10 cellular contexts compared by ENCODE assay signal in genomic region chr20:4961746-4962145, GRCh38. TPM values are rescaled to one million over a fixed set of nuclear protein-coding genes. Genes with fewer than 3 reads are reported as not detected.
DNase-seq lines count a peak whose midpoint lies in the region; ATAC-seq and TF ChIP-seq lines count a peak whose summit lies in the region.
"Had no signal": no experiment of that assay in that cellular context is flagged by ENCODE, and none has a peak within 500 bp of the region (broad histone marks: within the 10 kb centered on the region; RNA-seq: fewer than 3 reads in every experiment).

No MANE protein-coding gene starts in this region.

- peak overlapping the region; percentile 61 for H3K27ac ChIP-seq in hepatocyte
- H3K27ac ChIP-seq in aorta (ENCODE audit: low read depth in 1 of 2, low read length in 2 of 2): no peak overlapping the region

- H3K4me3 Mint-ChIP-seq in activated CD4-positive, alpha-beta memory T cell treated with anti-CD3 and anti-CD28 coated beads, Interleukin-2, amount 10 ng/mL, durations not matched to agents 7 days and 5 days: peak overlapping the region; percentile 45
- no peak overlapping the region for H3K4me3 Mint-ChIP-seq in type B pancreatic cell

- H3K9me2 ChIP-seq in hepatocyte (replicated peaks; ENCODE audit: insufficient read depth): no peaks in the 10 kb centered on the region

- CTCF ChIA-PET in activated CD4-positive, alpha-beta memory T cell treated with anti-CD3 and anti-CD28 coated beads, Interleukin-2, amount 10 ng/mL, durations not matched to agents 7 days and 5 days (lab: Charles Lee): interaction anchor here (0.6 to 1.9 kb wide), 9 partner anchors 10 to 203 kb away, joined by 3 to 8 read pairs (median 4); no protein-coding TSS in a partner anchor

- WGBS in hepatocyte (ENCODE audit: low lambda C conversion rate, missing lambda C conversion rate): 67% methylated on average over 4 of the region's 4 CpGs
- 68 to 76% methylated on average over 4 of the region's 4 CpGs for WGBS in aorta, 2 donors

- peak overlapping the region; percentile 94 for H3K27ac Mint-ChIP-seq in activated CD4-positive, alpha-beta memory T cell treated with anti-CD3 and anti-CD28 coated beads, Interleukin-2, amount 10 ng/mL, durations not matched to agents 7 days and 5 days
- H3K27ac Mint-ChIP-seq in type B pancreatic cell: no peak overlapping the region

- H4K20me1 ChIP-seq in hepatocyte (ENCODE audit: insufficient read depth, poor library complexity, severe bottlenecking): no peaks in the 10 kb centered on the region

- H3K36me3 ChIP-seq in hepatocyte (replicated peaks; ENCODE audit: insufficient read depth, low read depth): no peaks in the 10 kb centered on the region
- H3K36me3 ChIP-seq in aorta (ENCODE audit: control insufficient read depth in 1 of 2, insufficient read depth in 2 of 2, low read length in 1 of 2): no peaks in the 10 kb centered on the region
- H3K36me3 ChIP-seq: HAP-1 had no signal

- H2AFZ ChIP-seq in hepatocyte: no peak overlapping the region

- H3K79me2 ChIP-seq in hepatocyte: no peaks in the 10 kb centered on the region

- no peaks in the 10 kb centered on the region for H3K27me3 ChIP-seq in hepatocyte
- H3K27me3 ChIP-seq in aorta (ENCODE audit: control insufficient read depth in 1 of 2, insufficient read depth in 2 of 2, low read length in 1 of 2): no peaks in the 10 kb centered on the region

- H3K4me1 ChIP-seq in hepatocyte (ENCODE audit: insufficient read depth) (no peaks in the 10 kb centered on the region), aorta (ENCODE audit: control insufficient read depth in 1 of 2, insufficient read depth in 2 of 2, low read length in 2 of 2) (peaks cover 0 to 5% of the 10 kb centered on the region in 2 donors)
- H3K4me1 ChIP-seq: HAP-1 had no signal

- POLR2A ChIA-PET in activated CD4-positive, alpha-beta memory T cell treated with anti-CD3 and anti-CD28 coated beads, Interleukin-2, amount 10 ng/mL, durations not matched to agents 7 days and 5 days (lab: Charles Lee): interaction anchor here (0.7 to 2.0 kb wide), 5 partner anchors 38 to 158 kb away, joined by 3 to 10 read pairs (median 3); partner anchors contain the start of gene PCNA

- H3K36me3 Mint-ChIP-seq in activated CD4-positive, alpha-beta memory T cell treated with anti-CD3 and anti-CD28 coated beads, Interleukin-2, amount 10 ng/mL, durations not matched to agents 7 days and 5 days (ENCODE audit: low read depth): peaks cover 4% of the 10 kb centered on the region
- peaks cover 3% of the 10 kb centered on the region for H3K36me3 Mint-ChIP-seq in type B pancreatic cell

- peak; percentile 1 for DNase-seq in stimulated activated CD4-positive, alpha-beta T cell treated with anti-CD3 and anti-CD28 coated beads, Interleukin-2, amount 100 ng/mL, for 4 hours (ENCODE audit: low read depth)
- no peak for DNase-seq in stimulated activated CD4-positive, alpha-beta T cell treated with anti-CD3 and anti-CD28 coated beads, Interleukin-15, amount 100 ng/mL, for 24 hours
- peak; percentile 43 for DNase-seq in activated CD4-positive, alpha-beta memory T cell treated with anti-CD3 and anti-CD28 coated beads, Interleukin-2, amount 10 ng/mL, durations not matched to agents 7 days and 5 days
- DNase-seq in hepatocyte (ENCODE audit: low spot score): peak; percentile 40
- no peak for DNase-seq in aorta
- no peak for DNase-seq in type B pancreatic cell (ENCODE audit: extremely low spot score, unreplicated experiment)
- no peak for DNase-seq in HuH-7.5 (ENCODE audit: low spot score)
- DNase-seq in dedifferentiated amniotic fluid mesenchymal stem cell (ENCODE audit: extremely low spot score): no peak
- DNase-seq: NCI-H446 had no signal

- H3K9me3 ChIP-seq in hepatocyte (ENCODE audit: low read depth) (no peaks in the 10 kb centered on the region), aorta (ENCODE audit: control insufficient read depth, low read length) (no peaks in the 10 kb centered on the region)
- H3K9me3 ChIP-seq: HAP-1 had no signal

- TF ChIP-seq CTCF in hepatocyte (IDR thresholded peaks at IDR 0.05; ENCODE audit: poor library complexity) (no peak), type B pancreatic cell (conservative IDR thresholded peaks at IDR 0.05) (no peak)

- intact Hi-C loops in aorta (cut with DNase I): no loop called here

- no peak overlapping the region for H3K4me2 ChIP-seq in hepatocyte

- no peak overlapping the region for H3K4me3 ChIP-seq in hepatocyte
- no peak overlapping the region for H3K4me3 ChIP-seq in aorta (ENCODE audit: low read length in 2 of 2)
- H3K4me3 ChIP-seq: HAP-1 had no signal

- peak; percentile 78 for ATAC-seq in aorta (ENCODE audit: low FRiP score)

- peaks cover 25% of the 10 kb centered on the region for H3K4me1 Mint-ChIP-seq in activated CD4-positive, alpha-beta memory T cell treated with anti-CD3 and anti-CD28 coated beads, Interleukin-2, amount 10 ng/mL, durations not matched to agents 7 days and 5 days
- peaks cover 19% of the 10 kb centered on the region for H3K4me1 Mint-ChIP-seq in type B pancreatic cell (ENCODE audit: unreplicated experiment)

- H3K27me3 Mint-ChIP-seq in activated CD4-positive, alpha-beta memory T cell treated with anti-CD3 and anti-CD28 coated beads, Interleukin-2, amount 10 ng/mL, durations not matched to agents 7 days and 5 days: no peaks in the 10 kb centered on the region
- no peaks in the 10 kb centered on the region for H3K27me3 Mint-ChIP-seq in type B pancreatic cell

- no peaks in the 10 kb centered on the region for H3K9me3 Mint-ChIP-seq in activated CD4-positive, alpha-beta memory T cell treated with anti-CD3 and anti-CD28 coated beads, Interleukin-2, amount 10 ng/mL, durations not matched to agents 7 days and 5 days
- no peaks in the 10 kb centered on the region for H3K9me3 Mint-ChIP-seq in type B pancreatic cell

RNA-seq across cellular contexts. Expression of gene SLC23A2, which starts 39.6 kb away (rescaled TPM):
- 10 to 100 TPM; 12.9 to 14.1 TPM for total RNA-seq in activated CD4-positive, alpha-beta memory T cell treated with anti-CD3 and anti-CD28 coated beads, Interleukin-2, amount 10 ng/mL, durations not matched to agents 7 days and 5 days
- total RNA-seq in hepatocyte: 11.3 and 13.3 TPM in 2 replicates
- polyA plus RNA-seq in hepatocyte: 8.2 and 9.0 TPM in 2 replicates
- total RNA-seq in aorta: 10 to 100 TPM; 26.0 to 38.2 TPM
- polyA plus RNA-seq in aorta: 1 to 10 TPM; 3.5 to 9.8 TPM
- total RNA-seq in type B pancreatic cell (ENCODE audit: low replicate concordance): 16.4 and 19.6 TPM in 2 replicates

Comparison
In these comparisons a context has a peak if more than half of its experiments do, and no peak if none do; other contexts are left out.
1. DNase-seq: peak in stimulated activated CD4-positive, alpha-beta T cell treated with anti-CD3 and anti-CD28 coated beads, Interleukin-2, amount 100 ng/mL, for 4 hours (single experiment), activated CD4-positive, alpha-beta memory T cell treated with anti-CD3 and anti-CD28 coated beads, Interleukin-2, amount 10 ng/mL, durations not matched to agents 7 days and 5 days (single experiment) and hepatocyte (single experiment); none in stimulated activated CD4-positive, alpha-beta T cell treated with anti-CD3 and anti-CD28 coated beads, Interleukin-15, amount 100 ng/mL, for 24 hours (single experiment), aorta (0 of 2), type B pancreatic cell (single experiment), HuH-7.5 (single experiment) and dedifferentiated amniotic fluid mesenchymal stem cell (single experiment).